24 cellular contexts compared by ENCODE assay signal in the genomic region with DNA sequence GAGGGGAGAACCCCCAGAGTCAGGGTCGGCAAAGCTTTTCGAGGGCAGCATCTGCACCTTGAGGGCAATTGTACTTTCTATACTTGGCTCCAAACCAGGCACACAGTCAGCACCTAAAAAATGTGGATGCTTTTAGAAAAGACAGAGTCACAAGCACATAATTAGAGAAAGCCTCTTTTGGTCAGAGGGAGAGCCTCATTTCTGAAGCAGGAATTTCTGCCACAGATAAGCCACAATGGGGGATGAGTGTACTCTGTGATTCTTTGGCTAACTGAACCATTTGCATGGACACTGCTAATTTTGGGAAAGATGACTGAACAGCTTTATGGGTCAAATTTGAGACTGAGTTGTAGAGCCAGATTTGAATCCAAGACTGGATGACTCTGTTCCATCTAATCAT.
DNase-seq lines count a peak whose midpoint lies in the region; ATAC-seq and TF ChIP-seq lines count a peak whose summit lies in the region.
"Had no signal": no experiment of that assay in that cellular context is flagged by ENCODE, and none has a peak within 500 bp of the region (broad histone marks: within the 10 kb centered on the region; RNA-seq: fewer than 3 reads in every experiment).

No MANE protein-coding gene starts in this region.

- no peaks in the 10 kb centered on the region for H3K9me2 ChIP-seq in SK-N-SH
- H3K9me2 ChIP-seq in hepatocyte (replicated peaks; ENCODE audit: insufficient read depth), result no peaks in the 10 kb centered on the region

- H3K9me3 ChIP-seq in SK-N-SH (no peaks in the 10 kb centered on the region), hepatocyte (ENCODE audit: low read depth) (no peaks in the 10 kb centered on the region), smooth muscle cell (replicated peaks; ENCODE audit: low read depth) (no peaks in the 10 kb centered on the region)
- H3K9me3 ChIP-seq: adrenal gland, stomach had no signal

- H3K27ac ChIP-seq in SK-N-SH (ENCODE audit: low read depth in 2 of 2, low read length in 1 of 2) (peak overlapping the region; percentile 78 to 100), hepatocyte (peak overlapping the region; percentile 44), smooth muscle cell (ENCODE audit: low read depth) (peak overlapping the region; percentile 69)
- H3K27ac ChIP-seq: 22Rv1, adrenal gland, C4-2B, epithelial cell of prostate, stomach had no signal

- no peak overlapping the region for H3K9ac ChIP-seq in SK-N-SH
- no peak overlapping the region for H3K9ac ChIP-seq in smooth muscle cell (ENCODE audit: low read depth)

- H3F3A ChIP-seq in SK-N-SH (replicated peaks; ENCODE audit: insufficient read depth) (peaks cover 4% of the 10 kb centered on the region), smooth muscle cell (ENCODE audit: low read depth) (peaks cover 21% of the 10 kb centered on the region)

- no peak for TF ChIP-seq RAD21 in SK-N-SH (IDR thresholded peaks at IDR 0.05; ENCODE audit: low read length)

- 61% methylated on average over 2 of the region's 2 CpGs for WGBS in SK-N-SH (ENCODE audit: low lambda C conversion rate)
- WGBS in hepatocyte (ENCODE audit: low lambda C conversion rate, missing lambda C conversion rate), result 91% methylated on average over 2 of the region's 2 CpGs
- WGBS in smooth muscle cell (ENCODE audit: low lambda C conversion rate), result 72% methylated on average over 2 of the region's 2 CpGs

- H3K79me2 ChIP-seq in SK-N-SH (ENCODE audit: insufficient read depth) (no peaks in the 10 kb centered on the region), hepatocyte (no peaks in the 10 kb centered on the region), smooth muscle cell (ENCODE audit: low read depth) (peaks cover 4% of the 10 kb centered on the region)

- no peak overlapping the region for H2AFZ ChIP-seq in SK-N-SH (ENCODE audit: low read depth)
- H2AFZ ChIP-seq in hepatocyte, result no peak overlapping the region
- no peak overlapping the region for H2AFZ ChIP-seq in smooth muscle cell (ENCODE audit: low read depth)

- no peak for TF ChIP-seq CTCF in SK-N-SH (IDR thresholded peaks at IDR 0.05)
- TF ChIP-seq CTCF in hepatocyte (IDR thresholded peaks at IDR 0.05; ENCODE audit: poor library complexity), result no peak
- TF ChIP-seq CTCF in smooth muscle cell (IDR thresholded peaks at IDR 0.05; ENCODE audit: borderline replicate concordance, insufficient read depth, poor library complexity, severe bottlenecking), result no peak

- TF ChIP-seq EP300 in SK-N-SH (IDR thresholded peaks at IDR 0.05; ENCODE audit: borderline replicate concordance in 1 of 2, low read depth in 1 of 2, low read length in 1 of 2), result peak in 1 of 2 experiments; percentile 40; a peak in 1 of 4 replicates

- H3K4me1 ChIP-seq in SK-N-SH (ENCODE audit: control insufficient read depth in 1 of 2, insufficient read depth in 2 of 2, low read depth in 1 of 2, low read length in 1 of 2) (peaks cover 20 to 62% of the 10 kb centered on the region in 2 experiments), hepatocyte (ENCODE audit: insufficient read depth) (peaks cover 11% of the 10 kb centered on the region), smooth muscle cell (ENCODE audit: low read depth) (no peaks in the 10 kb centered on the region)
- H3K4me1 ChIP-seq: adrenal gland, stomach had no signal

- H3K27me3 ChIP-seq in SK-N-SH (ENCODE audit: insufficient read depth), result no peaks in the 10 kb centered on the region
- no peaks in the 10 kb centered on the region for H3K27me3 ChIP-seq in hepatocyte
- H3K27me3 ChIP-seq in smooth muscle cell (ENCODE audit: low read depth), result no peaks in the 10 kb centered on the region
- H3K27me3 ChIP-seq: adrenal gland, stomach had no signal

- ATAC-seq in SK-N-SH treated with all-trans-retinoic acid at 6 μM for 48 hours (no peak), HG02642 (IDR thresholded peaks at IDR 0.05; ENCODE audit: poor library complexity, unreplicated experiment) (no peak)
- ATAC-seq: activated CD8-positive, alpha-beta T cell treated with anti-CD3 and anti-CD28 coated beads for 36 hours had no signal

- CTCF ChIA-PET in SK-N-SH (lab: Yijun Ruan, JAX), result interaction anchor here (0.7 to 3.0 kb wide), 9 partner anchors 21 to 641 kb away, joined by 3 to 10 read pairs (median 5); no protein-coding TSS in a partner anchor

- H3K4me2 ChIP-seq in SK-N-SH, result no peak overlapping the region
- H3K4me2 ChIP-seq in hepatocyte, result no peak overlapping the region
- H3K4me2 ChIP-seq in smooth muscle cell, result peak overlapping the region; percentile 53

- H3K36me3 ChIP-seq in SK-N-SH (replicated peaks in 1 of 2; ENCODE audit: control insufficient read depth in 1 of 2, insufficient read depth in 2 of 2, low read length in 1 of 2) (no peaks in the 10 kb centered on the region), hepatocyte (replicated peaks; ENCODE audit: insufficient read depth, low read depth) (no peaks in the 10 kb centered on the region), smooth muscle cell (ENCODE audit: low read depth) (no peaks in the 10 kb centered on the region)
- H3K36me3 ChIP-seq: adrenal gland, stomach had no signal

- H3K4me3 ChIP-seq in SK-N-SH (ENCODE audit: low read depth in 2 of 2, low read length in 1 of 2) (no peak overlapping the region), hepatocyte (no peak overlapping the region), smooth muscle cell (no peak overlapping the region)
- H3K4me3 ChIP-seq: adrenal gland, lung, stomach had no signal

- POLR2A ChIA-PET in SK-N-SH (lab: Yijun Ruan, JAX), result interaction anchor here (1.0 to 2.6 kb wide), 6 partner anchors 36 to 637 kb away, joined by 3 to 22 read pairs (median 8); a partner anchor contains a TSS

- no peaks in the 10 kb centered on the region for H4K20me1 ChIP-seq in SK-N-SH (ENCODE audit: insufficient read depth)
- no peaks in the 10 kb centered on the region for H4K20me1 ChIP-seq in hepatocyte (ENCODE audit: insufficient read depth, poor library complexity, severe bottlenecking)
- no peaks in the 10 kb centered on the region for H4K20me1 ChIP-seq in smooth muscle cell (ENCODE audit: low read depth)

- no peak for DNase-seq in SK-N-SH
- DNase-seq in amniotic epithelial cell (ENCODE audit: low read depth), result peak; percentile 67
- no peak for DNase-seq in hepatocyte (ENCODE audit: low spot score)
- DNase-seq in smooth muscle cell (lab: John Stamatoyannopoulos, UW; ENCODE audit: unreplicated experiment), result no peak
- DNase-seq in SW480 (ENCODE audit: low spot score), result no peak
- DNase-seq in AML-193 (lab: John Stamatoyannopoulos, UW), result no peak
- DNase-seq: activated B cell treated with CpG ODN at 0.5 μM for 24 hours; activated CD8-positive, alpha-beta T cell treated with anti-CD3 and anti-CD28 coated beads for 36 hours; activated gamma-delta T cell treated with Interleukin-2 at 50 U/mL for 16 hours; activated T-cell treated with anti-CD3 and anti-CD28 coated beads for 4 hours; adrenal gland; central memory CD4-positive, alpha-beta T cell; naive B cell; NCI-H2171 treated with DMSO at 0.1 percent for 48 hours; NCI-H69; stimulated activated CD4-positive, alpha-beta T cell treated with anti-CD3 and anti-CD28 coated beads, Interleukin-12 subunit alpha, Interleukin-12 subunit beta, amount 100 ng/mL, for 4 hours; stomach; T1000 had no signal

TF ChIP-seq in SK-N-SH, 30 proteins besides CTCF, POLR2A, EP300 and RAD21 (continues in another document):
- no peak for TF ChIP-seq GABPA (IDR thresholded peaks at IDR 0.05; ENCODE audit: low read depth)
- peak; percentile 35; the same call in 1 of the 2 replicates for TF ChIP-seq FOSL2 (IDR thresholded peaks at IDR 0.05; ENCODE audit: borderline replicate concordance, low read depth)
- TF ChIP-seq NFIC (IDR thresholded peaks at IDR 0.05; ENCODE audit: borderline replicate concordance), result peak; percentile 35
- TF ChIP-seq, protein P1, sequence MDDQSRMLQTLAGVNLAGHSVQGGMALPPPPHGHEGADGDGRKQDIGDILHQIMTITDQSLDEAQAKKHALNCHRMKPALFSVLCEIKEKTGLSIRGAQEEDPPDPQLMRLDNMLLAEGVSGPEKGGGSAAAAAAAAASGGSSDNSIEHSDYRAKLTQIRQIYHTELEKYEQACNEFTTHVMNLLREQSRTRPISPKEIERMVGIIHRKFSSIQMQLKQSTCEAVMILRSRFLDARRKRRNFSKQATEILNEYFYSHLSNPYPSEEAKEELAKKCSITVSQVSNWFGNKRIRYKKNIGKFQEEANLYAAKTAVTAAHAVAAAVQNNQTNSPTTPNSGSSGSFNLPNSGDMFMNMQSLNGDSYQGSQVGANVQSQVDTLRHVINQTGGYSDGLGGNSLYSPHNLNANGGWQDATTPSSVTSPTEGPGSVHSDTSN (IDR thresholded peaks at IDR 0.05), result 0 out of 2 replicates have a peak, but pooled peaks have one; percentile 18

TF ChIP-seq in SK-N-SH treated with all-trans-retinoic acid at 6 μM for 48 hours, 23 proteins besides CTCF, POLR2A, EP300 and RAD21:
- TF ChIP-seq ZNF8 (CRISPR knock-in tag; IDR thresholded peaks at IDR 0.05) (no peak), OSR1 (CRISPR knock-in tag; IDR thresholded peaks at IDR 0.05) (no peak), SNAI2 (CRISPR knock-in tag; IDR thresholded peaks at IDR 0.05) (no peak), TCF4 (CRISPR knock-in tag; IDR thresholded peaks at IDR 0.05; ENCODE audit: borderline replicate concordance) (no peak), BACH2 (CRISPR knock-in tag; IDR thresholded peaks at IDR 0.05; ENCODE audit: borderline replicate concordance) (no peak), GLIS3 (CRISPR knock-in tag; IDR thresholded peaks at IDR 0.05) (no peak), ZNF565 (CRISPR knock-in tag; conservative IDR thresholded peaks at IDR 0.05; ENCODE audit: low read depth) (no peak), ZC3H10 (CRISPR knock-in tag; IDR thresholded peaks at IDR 0.05) (no peak)
- TF ChIP-seq, protein P2, sequence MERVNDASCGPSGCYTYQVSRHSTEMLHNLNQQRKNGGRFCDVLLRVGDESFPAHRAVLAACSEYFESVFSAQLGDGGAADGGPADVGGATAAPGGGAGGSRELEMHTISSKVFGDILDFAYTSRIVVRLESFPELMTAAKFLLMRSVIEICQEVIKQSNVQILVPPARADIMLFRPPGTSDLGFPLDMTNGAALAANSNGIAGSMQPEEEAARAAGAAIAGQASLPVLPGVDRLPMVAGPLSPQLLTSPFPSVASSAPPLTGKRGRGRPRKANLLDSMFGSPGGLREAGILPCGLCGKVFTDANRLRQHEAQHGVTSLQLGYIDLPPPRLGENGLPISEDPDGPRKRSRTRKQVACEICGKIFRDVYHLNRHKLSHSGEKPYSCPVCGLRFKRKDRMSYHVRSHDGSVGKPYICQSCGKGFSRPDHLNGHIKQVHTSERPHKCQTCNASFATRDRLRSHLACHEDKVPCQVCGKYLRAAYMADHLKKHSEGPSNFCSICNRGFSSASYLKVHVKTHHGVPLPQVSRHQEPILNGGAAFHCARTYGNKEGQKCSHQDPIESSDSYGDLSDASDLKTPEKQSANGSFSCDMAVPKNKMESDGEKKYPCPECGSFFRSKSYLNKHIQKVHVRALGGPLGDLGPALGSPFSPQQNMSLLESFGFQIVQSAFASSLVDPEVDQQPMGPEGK (CRISPR knock-in tag; IDR thresholded peaks at IDR 0.05; ENCODE audit: borderline replicate concordance), result no peak
